ENCODE assay signal across 1 cellular context in the genomic region with DNA sequence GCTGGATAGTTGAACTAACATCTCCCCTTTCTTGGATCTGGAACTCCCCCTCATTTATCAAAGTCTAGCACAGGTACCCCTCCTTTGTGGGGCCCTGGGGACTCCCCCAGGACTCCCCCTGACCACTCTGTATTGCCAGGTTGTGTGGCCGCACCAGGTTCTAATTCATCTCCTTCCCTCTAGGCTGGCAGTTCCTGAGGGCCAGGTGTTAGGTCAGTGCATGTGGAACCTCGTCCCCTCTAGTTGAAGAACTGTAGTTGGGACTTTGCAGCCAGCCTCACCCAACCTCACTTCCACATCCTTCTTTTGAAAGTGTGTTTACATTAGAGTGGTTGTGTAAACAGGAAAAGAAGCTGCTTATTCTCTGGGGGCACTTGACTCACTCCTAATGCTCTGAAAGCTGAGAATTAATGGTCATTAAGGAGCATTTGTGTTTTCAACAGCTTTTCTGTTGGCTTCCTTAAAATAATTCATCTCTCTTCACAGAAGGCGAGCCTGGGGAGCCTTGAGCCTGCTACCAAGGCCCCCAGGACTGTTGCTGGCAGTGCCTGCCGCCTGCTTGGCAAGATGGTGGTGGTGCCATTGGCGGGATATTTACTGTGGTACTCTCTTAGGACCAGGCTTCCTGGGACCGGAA.
TF ChIP-seq lines count a peak whose summit lies in the region.

No MANE protein-coding gene starts in this region.

TF ChIP-seq in HepG2, 621 proteins besides CTCF, POLR2A, EP300 and RAD21 (continued from another document and continues in another):
- TF ChIP-seq, protein P1, sequence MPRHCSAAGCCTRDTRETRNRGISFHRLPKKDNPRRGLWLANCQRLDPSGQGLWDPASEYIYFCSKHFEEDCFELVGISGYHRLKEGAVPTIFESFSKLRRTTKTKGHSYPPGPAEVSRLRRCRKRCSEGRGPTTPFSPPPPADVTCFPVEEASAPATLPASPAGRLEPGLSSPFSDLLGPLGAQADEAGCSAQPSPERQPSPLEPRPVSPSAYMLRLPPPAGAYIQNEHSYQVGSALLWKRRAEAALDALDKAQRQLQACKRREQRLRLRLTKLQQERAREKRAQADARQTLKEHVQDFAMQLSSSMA (CRISPR knock-in tag; IDR thresholded peaks at IDR 0.05), result no peak
- TF ChIP-seq ZNF510 (CRISPR knock-in tag; IDR thresholded peaks at IDR 0.05; ENCODE audit: low read depth), result no peak
- 0 out of 2 replicates have a peak, but pooled peaks have one; percentile 21 for TF ChIP-seq HOXD1 (CRISPR knock-in tag; IDR thresholded peaks at IDR 0.05)
- TF ChIP-seq, protein P2, sequence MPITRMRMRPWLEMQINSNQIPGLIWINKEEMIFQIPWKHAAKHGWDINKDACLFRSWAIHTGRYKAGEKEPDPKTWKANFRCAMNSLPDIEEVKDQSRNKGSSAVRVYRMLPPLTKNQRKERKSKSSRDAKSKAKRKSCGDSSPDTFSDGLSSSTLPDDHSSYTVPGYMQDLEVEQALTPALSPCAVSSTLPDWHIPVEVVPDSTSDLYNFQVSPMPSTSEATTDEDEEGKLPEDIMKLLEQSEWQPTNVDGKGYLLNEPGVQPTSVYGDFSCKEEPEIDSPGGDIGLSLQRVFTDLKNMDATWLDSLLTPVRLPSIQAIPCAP (CRISPR knock-in tag; IDR thresholded peaks at IDR 0.05; ENCODE audit: low read depth), result no peak
- TF ChIP-seq, protein P3, sequence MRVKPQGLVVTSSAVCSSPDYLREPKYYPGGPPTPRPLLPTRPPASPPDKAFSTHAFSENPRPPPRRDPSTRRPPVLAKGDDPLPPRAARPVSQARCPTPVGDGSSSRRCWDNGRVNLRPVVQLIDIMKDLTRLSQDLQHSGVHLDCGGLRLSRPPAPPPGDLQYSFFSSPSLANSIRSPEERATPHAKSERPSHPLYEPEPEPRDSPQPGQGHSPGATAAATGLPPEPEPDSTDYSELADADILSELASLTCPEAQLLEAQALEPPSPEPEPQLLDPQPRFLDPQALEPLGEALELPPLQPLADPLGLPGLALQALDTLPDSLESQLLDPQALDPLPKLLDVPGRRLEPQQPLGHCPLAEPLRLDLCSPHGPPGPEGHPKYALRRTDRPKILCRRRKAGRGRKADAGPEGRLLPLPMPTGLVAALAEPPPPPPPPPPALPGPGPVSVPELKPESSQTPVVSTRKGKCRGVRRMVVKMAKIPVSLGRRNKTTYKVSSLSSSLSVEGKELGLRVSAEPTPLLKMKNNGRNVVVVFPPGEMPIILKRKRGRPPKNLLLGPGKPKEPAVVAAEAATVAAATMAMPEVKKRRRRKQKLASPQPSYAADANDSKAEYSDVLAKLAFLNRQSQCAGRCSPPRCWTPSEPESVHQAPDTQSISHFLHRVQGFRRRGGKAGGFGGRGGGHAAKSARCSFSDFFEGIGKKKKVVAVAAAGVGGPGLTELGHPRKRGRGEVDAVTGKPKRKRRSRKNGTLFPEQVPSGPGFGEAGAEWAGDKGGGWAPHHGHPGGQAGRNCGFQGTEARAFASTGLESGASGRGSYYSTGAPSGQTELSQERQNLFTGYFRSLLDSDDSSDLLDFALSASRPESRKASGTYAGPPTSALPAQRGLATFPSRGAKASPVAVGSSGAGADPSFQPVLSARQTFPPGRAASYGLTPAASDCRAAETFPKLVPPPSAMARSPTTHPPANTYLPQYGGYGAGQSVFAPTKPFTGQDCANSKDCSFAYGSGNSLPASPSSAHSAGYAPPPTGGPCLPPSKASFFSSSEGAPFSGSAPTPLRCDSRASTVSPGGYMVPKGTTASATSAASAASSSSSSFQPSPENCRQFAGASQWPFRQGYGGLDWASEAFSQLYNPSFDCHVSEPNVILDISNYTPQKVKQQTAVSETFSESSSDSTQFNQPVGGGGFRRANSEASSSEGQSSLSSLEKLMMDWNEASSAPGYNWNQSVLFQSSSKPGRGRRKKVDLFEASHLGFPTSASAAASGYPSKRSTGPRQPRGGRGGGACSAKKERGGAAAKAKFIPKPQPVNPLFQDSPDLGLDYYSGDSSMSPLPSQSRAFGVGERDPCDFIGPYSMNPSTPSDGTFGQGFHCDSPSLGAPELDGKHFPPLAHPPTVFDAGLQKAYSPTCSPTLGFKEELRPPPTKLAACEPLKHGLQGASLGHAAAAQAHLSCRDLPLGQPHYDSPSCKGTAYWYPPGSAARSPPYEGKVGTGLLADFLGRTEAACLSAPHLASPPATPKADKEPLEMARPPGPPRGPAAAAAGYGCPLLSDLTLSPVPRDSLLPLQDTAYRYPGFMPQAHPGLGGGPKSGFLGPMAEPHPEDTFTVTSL (CRISPR knock-in tag; IDR thresholded peaks at IDR 0.05; ENCODE audit: borderline replicate concordance), result peak; percentile 33; the same call in 1 of the 2 replicates
- 0 out of 2 replicates have a peak, but pooled peaks have one; percentile 27 for TF ChIP-seq MIER3 (CRISPR knock-in tag; IDR thresholded peaks at IDR 0.05; ENCODE audit: borderline replicate concordance)
- peak; percentile 84; the same call in 1 of the 2 replicates for TF ChIP-seq HDAC2 (CRISPR knock-in tag; IDR thresholded peaks at IDR 0.05)
- TF ChIP-seq, protein P4, sequence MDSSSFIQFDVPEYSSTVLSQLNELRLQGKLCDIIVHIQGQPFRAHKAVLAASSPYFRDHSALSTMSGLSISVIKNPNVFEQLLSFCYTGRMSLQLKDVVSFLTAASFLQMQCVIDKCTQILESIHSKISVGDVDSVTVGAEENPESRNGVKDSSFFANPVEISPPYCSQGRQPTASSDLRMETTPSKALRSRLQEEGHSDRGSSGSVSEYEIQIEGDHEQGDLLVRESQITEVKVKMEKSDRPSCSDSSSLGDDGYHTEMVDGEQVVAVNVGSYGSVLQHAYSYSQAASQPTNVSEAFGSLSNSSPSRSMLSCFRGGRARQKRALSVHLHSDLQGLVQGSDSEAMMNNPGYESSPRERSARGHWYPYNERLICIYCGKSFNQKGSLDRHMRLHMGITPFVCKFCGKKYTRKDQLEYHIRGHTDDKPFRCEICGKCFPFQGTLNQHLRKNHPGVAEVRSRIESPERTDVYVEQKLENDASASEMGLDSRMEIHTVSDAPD (CRISPR knock-in tag; IDR thresholded peaks at IDR 0.05), result 0 out of 2 replicates have a peak, but pooled peaks have one; percentile 12
- TF ChIP-seq KAT8 (CRISPR knock-in tag; IDR thresholded peaks at IDR 0.05), result 0 out of 2 replicates have a peak, but pooled peaks have one; percentile 30
- TF ChIP-seq ZNF232 (CRISPR knock-in tag; IDR thresholded peaks at IDR 0.05; ENCODE audit: borderline replicate concordance), result no peak
- TF ChIP-seq, protein P5, sequence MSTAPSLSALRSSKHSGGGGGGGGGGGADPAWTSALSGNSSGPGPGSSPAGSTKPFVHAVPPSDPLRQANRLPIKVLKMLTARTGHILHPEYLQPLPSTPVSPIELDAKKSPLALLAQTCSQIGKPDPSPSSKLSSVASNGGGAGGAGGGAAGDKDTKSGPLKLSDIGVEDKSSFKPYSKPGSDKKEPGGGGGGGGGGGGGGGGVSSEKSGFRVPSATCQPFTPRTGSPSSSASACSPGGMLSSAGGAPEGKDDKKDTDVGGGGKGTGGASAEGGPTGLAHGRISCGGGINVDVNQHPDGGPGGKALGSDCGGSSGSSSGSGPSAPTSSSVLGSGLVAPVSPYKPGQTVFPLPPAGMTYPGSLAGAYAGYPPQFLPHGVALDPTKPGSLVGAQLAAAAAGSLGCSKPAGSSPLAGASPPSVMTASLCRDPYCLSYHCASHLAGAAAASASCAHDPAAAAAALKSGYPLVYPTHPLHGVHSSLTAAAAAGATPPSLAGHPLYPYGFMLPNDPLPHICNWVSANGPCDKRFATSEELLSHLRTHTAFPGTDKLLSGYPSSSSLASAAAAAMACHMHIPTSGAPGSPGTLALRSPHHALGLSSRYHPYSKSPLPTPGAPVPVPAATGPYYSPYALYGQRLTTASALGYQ (CRISPR knock-in tag; IDR thresholded peaks at IDR 0.05), result no peak
- TF ChIP-seq HNRNPL (IDR thresholded peaks at IDR 0.05; ENCODE audit: low read depth, low read length), result 0 out of 2 replicates have a peak, but pooled peaks have one; percentile 17
- TF ChIP-seq MED8 (CRISPR knock-in tag; IDR thresholded peaks at IDR 0.05; ENCODE audit: insufficient replicate concordance), result no peak
- TF ChIP-seq, protein P6, sequence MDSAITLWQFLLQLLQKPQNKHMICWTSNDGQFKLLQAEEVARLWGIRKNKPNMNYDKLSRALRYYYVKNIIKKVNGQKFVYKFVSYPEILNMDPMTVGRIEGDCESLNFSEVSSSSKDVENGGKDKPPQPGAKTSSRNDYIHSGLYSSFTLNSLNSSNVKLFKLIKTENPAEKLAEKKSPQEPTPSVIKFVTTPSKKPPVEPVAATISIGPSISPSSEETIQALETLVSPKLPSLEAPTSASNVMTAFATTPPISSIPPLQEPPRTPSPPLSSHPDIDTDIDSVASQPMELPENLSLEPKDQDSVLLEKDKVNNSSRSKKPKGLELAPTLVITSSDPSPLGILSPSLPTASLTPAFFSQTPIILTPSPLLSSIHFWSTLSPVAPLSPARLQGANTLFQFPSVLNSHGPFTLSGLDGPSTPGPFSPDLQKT (CRISPR knock-in tag; IDR thresholded peaks at IDR 0.05; ENCODE audit: borderline replicate concordance), result no peak
- TF ChIP-seq TEAD2 (CRISPR knock-in tag; IDR thresholded peaks at IDR 0.05), result no peak
- TF ChIP-seq LCORL (IDR thresholded peaks at IDR 0.05), result no peak
- TF ChIP-seq LCORL (CRISPR knock-in tag; IDR thresholded peaks at IDR 0.05), result peak; percentile 82; the same call in 1 of the 2 replicates
- TF ChIP-seq KLF6 (CRISPR knock-in tag; IDR thresholded peaks at IDR 0.05), result 0 out of 2 replicates have a peak, but pooled peaks have one; percentile 33
- TF ChIP-seq, protein P7, sequence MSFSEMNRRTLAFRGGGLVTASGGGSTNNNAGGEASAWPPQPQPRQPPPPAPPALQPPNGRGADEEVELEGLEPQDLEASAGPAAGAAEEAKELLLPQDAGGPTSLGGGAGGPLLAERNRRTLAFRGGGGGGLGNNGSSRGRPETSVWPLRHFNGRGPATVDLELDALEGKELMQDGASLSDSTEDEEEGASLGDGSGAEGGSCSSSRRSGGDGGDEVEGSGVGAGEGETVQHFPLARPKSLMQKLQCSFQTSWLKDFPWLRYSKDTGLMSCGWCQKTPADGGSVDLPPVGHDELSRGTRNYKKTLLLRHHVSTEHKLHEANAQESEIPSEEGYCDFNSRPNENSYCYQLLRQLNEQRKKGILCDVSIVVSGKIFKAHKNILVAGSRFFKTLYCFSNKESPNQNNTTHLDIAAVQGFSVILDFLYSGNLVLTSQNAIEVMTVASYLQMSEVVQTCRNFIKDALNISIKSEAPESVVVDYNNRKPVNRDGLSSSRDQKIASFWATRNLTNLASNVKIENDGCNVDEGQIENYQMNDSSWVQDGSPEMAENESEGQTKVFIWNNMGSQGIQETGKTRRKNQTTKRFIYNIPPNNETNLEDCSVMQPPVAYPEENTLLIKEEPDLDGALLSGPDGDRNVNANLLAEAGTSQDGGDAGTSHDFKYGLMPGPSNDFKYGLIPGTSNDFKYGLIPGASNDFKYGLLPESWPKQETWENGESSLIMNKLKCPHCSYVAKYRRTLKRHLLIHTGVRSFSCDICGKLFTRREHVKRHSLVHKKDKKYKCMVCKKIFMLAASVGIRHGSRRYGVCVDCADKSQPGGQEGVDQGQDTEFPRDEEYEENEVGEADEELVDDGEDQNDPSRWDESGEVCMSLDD (CRISPR knock-in tag; IDR thresholded peaks at IDR 0.05; ENCODE audit: borderline replicate concordance), result peak; percentile 75; the same call in 1 of the 2 replicates
- no peak for TF ChIP-seq SRSF9 (IDR thresholded peaks at IDR 0.05; ENCODE audit: borderline replicate concordance, insufficient read depth, low read depth, low read length, poor library complexity, severe bottlenecking)
- TF ChIP-seq PPARG (CRISPR knock-in tag; conservative IDR thresholded peaks at IDR 0.05), result peak; percentile 15; the same call in 1 of the 2 replicates
- TF ChIP-seq TCF7 (IDR thresholded peaks at IDR 0.05; ENCODE audit: low read depth), result 0 out of 2 replicates have a peak, but pooled peaks have one; percentile 26
- TF ChIP-seq, protein P8, sequence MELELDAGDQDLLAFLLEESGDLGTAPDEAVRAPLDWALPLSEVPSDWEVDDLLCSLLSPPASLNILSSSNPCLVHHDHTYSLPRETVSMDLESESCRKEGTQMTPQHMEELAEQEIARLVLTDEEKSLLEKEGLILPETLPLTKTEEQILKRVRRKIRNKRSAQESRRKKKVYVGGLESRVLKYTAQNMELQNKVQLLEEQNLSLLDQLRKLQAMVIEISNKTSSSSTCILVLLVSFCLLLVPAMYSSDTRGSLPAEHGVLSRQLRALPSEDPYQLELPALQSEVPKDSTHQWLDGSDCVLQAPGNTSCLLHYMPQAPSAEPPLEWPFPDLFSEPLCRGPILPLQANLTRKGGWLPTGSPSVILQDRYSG (CRISPR knock-in tag; IDR thresholded peaks at IDR 0.05), result no peak
- no peak for TF ChIP-seq RFXANK (CRISPR knock-in tag; IDR thresholded peaks at IDR 0.05)
- TF ChIP-seq ZZZ3 (CRISPR knock-in tag; IDR thresholded peaks at IDR 0.05; ENCODE audit: borderline replicate concordance), result no peak
- TF ChIP-seq SSRP1 (CRISPR knock-in tag; IDR thresholded peaks at IDR 0.05), result peak; percentile 85; the same call in 1 of the 2 replicates
- TF ChIP-seq ZNF546 (CRISPR knock-in tag; conservative IDR thresholded peaks at IDR 0.05), result no peak
- TF ChIP-seq, protein P9, sequence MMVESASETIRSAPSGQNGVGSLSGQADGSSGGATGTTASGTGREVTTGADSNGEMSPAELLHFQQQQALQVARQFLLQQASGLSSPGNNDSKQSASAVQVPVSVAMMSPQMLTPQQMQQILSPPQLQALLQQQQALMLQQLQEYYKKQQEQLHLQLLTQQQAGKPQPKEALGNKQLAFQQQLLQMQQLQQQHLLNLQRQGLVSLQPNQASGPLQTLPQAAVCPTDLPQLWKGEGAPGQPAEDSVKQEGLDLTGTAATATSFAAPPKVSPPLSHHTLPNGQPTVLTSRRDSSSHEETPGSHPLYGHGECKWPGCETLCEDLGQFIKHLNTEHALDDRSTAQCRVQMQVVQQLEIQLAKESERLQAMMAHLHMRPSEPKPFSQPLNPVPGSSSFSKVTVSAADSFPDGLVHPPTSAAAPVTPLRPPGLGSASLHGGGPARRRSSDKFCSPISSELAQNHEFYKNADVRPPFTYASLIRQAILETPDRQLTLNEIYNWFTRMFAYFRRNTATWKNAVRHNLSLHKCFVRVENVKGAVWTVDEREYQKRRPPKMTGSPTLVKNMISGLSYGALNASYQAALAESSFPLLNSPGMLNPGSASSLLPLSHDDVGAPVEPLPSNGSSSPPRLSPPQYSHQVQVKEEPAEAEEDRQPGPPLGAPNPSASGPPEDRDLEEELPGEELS (CRISPR knock-in tag; IDR thresholded peaks at IDR 0.05), result peak; percentile 88
- TF ChIP-seq ZSCAN22 (CRISPR knock-in tag; IDR thresholded peaks at IDR 0.05), result no peak
- 0 out of 2 replicates have a peak, but pooled peaks have one; percentile 34 for TF ChIP-seq ATF7-NPFF (CRISPR knock-in tag; IDR thresholded peaks at IDR 0.05; ENCODE audit: low read depth)
- no peak for TF ChIP-seq PRPF4 (IDR thresholded peaks at IDR 0.05; ENCODE audit: low read depth, low read length, poor library complexity, severe bottlenecking)
- TF ChIP-seq MED13 (CRISPR knock-in tag; IDR thresholded peaks at IDR 0.05), result peak; percentile 62; the same call in 1 of the 2 replicates
- 0 out of 2 replicates have a peak, but pooled peaks have one; percentile 36 for TF ChIP-seq ISL2 (CRISPR knock-in tag; IDR thresholded peaks at IDR 0.05)
- TF ChIP-seq PHF21A (CRISPR knock-in tag; IDR thresholded peaks at IDR 0.05), result peak; percentile 69
- TF ChIP-seq YY1 (IDR thresholded peaks at IDR 0.05; ENCODE audit: insufficient read depth, insufficient replicate concordance, low read depth, low read length), result peak; percentile 35
- TF ChIP-seq MTF1 (CRISPR knock-in tag; IDR thresholded peaks at IDR 0.05), result no peak
- no peak for TF ChIP-seq ZNF766 (CRISPR knock-in tag; IDR thresholded peaks at IDR 0.05; ENCODE audit: borderline replicate concordance)
- TF ChIP-seq HNRNPK (IDR thresholded peaks at IDR 0.05; ENCODE audit: low read depth, low read length, poor library complexity, severe bottlenecking), result no peak
- 0 out of 2 replicates have a peak, but pooled peaks have one; percentile 22 for TF ChIP-seq REPIN1 (CRISPR knock-in tag; IDR thresholded peaks at IDR 0.05; ENCODE audit: borderline replicate concordance, low read depth)
- TF ChIP-seq ELF1 (CRISPR knock-in tag; IDR thresholded peaks at IDR 0.05), result peak; percentile 51
- TF ChIP-seq ZKSCAN5 (CRISPR knock-in tag; IDR thresholded peaks at IDR 0.05), result no peak
